In genomic region chr21:28617300-28617699, GRCh38 we compare ENCODE assay signal across 27 cellular contexts.
"Had no signal": no experiment of that assay in that cellular context is flagged by ENCODE, and none has a peak within 500 bp of the region (broad histone marks: within the 10 kb centered on the region; RNA-seq: fewer than 3 reads in every experiment).

No MANE protein-coding gene starts in this region.

- DNase-seq: colonic mucosa; effector CD8-positive, alpha-beta T cell; endodermal cell; foreskin keratinocyte; heart left ventricle; kidney; left lung; lower lobe of right lung; natural killer cell; pancreas; retina; stimulated activated CD4-positive, alpha-beta T cell treated with anti-CD3 and anti-CD28 coated beads, Interleukin-12 subunit alpha, Interleukin-12 subunit beta, amount 100 ng/mL, for 4 hours; stimulated activated CD4-positive, alpha-beta T cell treated with anti-CD3 and anti-CD28 coated beads, Interleukin-1b, Interleukin-23, amount 100 ng/mL, for 48 hours; stimulated activated CD4-positive, alpha-beta T cell treated with anti-CD3 and anti-CD28 coated beads, Interleukin-4, amount 100 ng/mL, for 1 hour; stimulated activated CD8-positive, alpha-beta memory T cell treated with anti-CD3 and anti-CD28 coated beads, Interleukin-4, amount 100 ng/mL, for 48 hours; stimulated activated naive CD4-positive, alpha-beta T cell; stimulated activated naive CD8-positive, alpha-beta T cell treated with anti-CD3 and anti-CD28 coated beads, Interleukin-15, amount 100 ng/mL, for 72 hours; thyroid gland; trophoblast cell had no signal

- H3K9me3 Mint-ChIP-seq: natural killer cell had no signal

- H2AFZ ChIP-seq: hepatocyte had no signal

- H3K4me2 ChIP-seq: hepatocyte, smooth muscle cell had no signal

- H3K4me3 ChIP-seq: colonic mucosa, gastroesophageal sphincter, heart left ventricle, hepatocyte, left lung, lower lobe of right lung, pancreas, smooth muscle cell, thyroid gland had no signal

- H3K27ac Mint-ChIP-seq: dendritic cell treated with granulocyte-macrophage colony-stimulating factor and Interleukin-4, amounts not matched to agents 40 ng/mL and 50 ng/mL, for 4 days; endodermal cell; stimulated activated naive CD8-positive, alpha-beta T cell treated with anti-CD3 and anti-CD28 coated beads, Interleukin-15, amount 100 ng/mL, for 72 hours had no signal

- ATAC-seq: esophagus mucosa; foreskin keratinocyte; gastroesophageal sphincter; left lung; lower lobe of right lung; pancreas; sciatic nerve; stimulated activated naive CD8-positive, alpha-beta T cell treated with anti-CD3 and anti-CD28 coated beads, Interleukin-15, amount 100 ng/mL, for 72 hours had no signal

- H3K27ac ChIP-seq: colonic mucosa, epithelial cell of prostate, foreskin keratinocyte, gastroesophageal sphincter, heart left ventricle, hepatocyte, left lung, lower lobe of right lung, neutrophil, pancreas, thyroid gland had no signal

- H3K9me3 ChIP-seq: colonic mucosa, gastroesophageal sphincter, left lung, lower lobe of right lung, neutrophil, pancreas, thyroid gland had no signal

- H3K36me3 ChIP-seq: colonic mucosa, gastroesophageal sphincter, heart left ventricle, left lung, lower lobe of right lung, neutrophil, pancreas, thyroid gland had no signal

- H3K27me3 Mint-ChIP-seq: dendritic cell treated with granulocyte-macrophage colony-stimulating factor and Interleukin-4, amounts not matched to agents 40 ng/mL and 50 ng/mL, for 4 days; stimulated activated naive CD8-positive, alpha-beta T cell treated with anti-CD3 and anti-CD28 coated beads, Interleukin-15, amount 100 ng/mL, for 72 hours had no signal

- H3K4me1 ChIP-seq: colonic mucosa, foreskin keratinocyte, left lung, lower lobe of right lung, pancreas, thyroid gland had no signal

- H3K4me3 Mint-ChIP-seq: dendritic cell treated with granulocyte-macrophage colony-stimulating factor and Interleukin-4, amounts not matched to agents 40 ng/mL and 50 ng/mL, for 4 days; endodermal cell; natural killer cell; stimulated activated naive CD8-positive, alpha-beta T cell treated with anti-CD3 and anti-CD28 coated beads, Interleukin-15, amount 100 ng/mL, for 72 hours had no signal

- H3K79me2 ChIP-seq: hepatocyte had no signal

- H3K4me1 Mint-ChIP-seq: stimulated activated naive CD8-positive, alpha-beta T cell treated with anti-CD3 and anti-CD28 coated beads, Interleukin-15, amount 100 ng/mL, for 72 hours had no signal

- H3K27me3 ChIP-seq: colonic mucosa, foreskin keratinocyte, gastroesophageal sphincter, heart left ventricle, hepatocyte, left lung, neutrophil, pancreas, thyroid gland had no signal
